In the genomic region with DNA sequence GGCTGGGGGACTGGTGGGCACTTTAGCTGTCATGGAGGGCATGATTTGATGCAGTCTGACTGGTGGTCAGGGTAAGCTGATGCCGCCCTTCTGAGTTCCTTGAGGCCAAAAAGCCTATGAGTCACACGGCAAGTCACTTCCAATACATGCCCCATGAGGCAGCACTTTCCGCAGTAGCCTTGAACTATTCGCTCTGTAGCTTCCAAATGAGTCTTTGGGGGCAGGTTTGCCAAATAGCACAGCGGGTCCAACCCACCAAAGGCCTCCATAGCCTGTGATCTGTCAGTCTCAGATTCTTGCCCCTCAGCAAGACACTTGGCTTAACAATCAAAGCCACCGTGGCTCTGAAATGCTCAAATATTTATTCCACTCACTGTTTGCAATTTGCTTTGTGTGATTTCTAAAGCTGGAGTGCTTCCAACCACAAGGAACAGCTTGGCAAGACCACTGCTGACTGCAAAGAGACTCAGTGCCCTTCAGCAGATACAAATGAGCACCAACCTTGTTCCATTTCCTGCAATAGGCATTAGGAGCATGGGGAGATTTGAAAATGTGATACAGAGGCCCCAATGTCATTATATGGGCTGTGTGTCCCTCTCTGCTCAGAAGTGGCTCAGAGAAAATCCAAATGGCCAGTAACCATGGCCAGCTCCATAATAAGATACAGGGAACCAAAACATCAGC, we compare ENCODE assay signal across 11 cellular contexts. TPM values are rescaled to one million over a fixed set of nuclear protein-coding genes. Genes with fewer than 3 reads are reported as not detected.
DNase-seq lines count a peak whose midpoint lies in the region; ATAC-seq and TF ChIP-seq lines count a peak whose summit lies in the region.
"Had no signal": no experiment of that assay in that cellular context is flagged by ENCODE, and none has a peak within 500 bp of the region (broad histone marks: within the 10 kb centered on the region; RNA-seq: fewer than 3 reads in every experiment).

No MANE protein-coding gene starts in this region.

- no peaks in the 10 kb centered on the region for H3K36me3 ChIP-seq in CD8-positive, alpha-beta memory T cell (ENCODE audit: insufficient read depth, low read length)
- H3K36me3 ChIP-seq: left ventricle myocardium inferior had no signal

- H3K27me3 ChIP-seq in CD8-positive, alpha-beta memory T cell (ENCODE audit: insufficient read depth, low read length, poor library complexity, severe bottlenecking), result no peaks in the 10 kb centered on the region

- no peak for ATAC-seq in GM21515 (IDR thresholded peaks at IDR 0.05; ENCODE audit: unreplicated experiment)

- H3K4me3 Mint-ChIP-seq in CD8-positive, alpha-beta memory T cell, result no peak overlapping the region
- H3K4me3 Mint-ChIP-seq: activated naive CD4-positive, alpha-beta T cell treated with anti-CD3 and anti-CD28 coated beads for 36 hours had no signal

- no peak overlapping the region for H3K27ac Mint-ChIP-seq in CD8-positive, alpha-beta memory T cell
- H3K27ac Mint-ChIP-seq: activated naive CD4-positive, alpha-beta T cell treated with anti-CD3 and anti-CD28 coated beads for 36 hours had no signal

- DNase-seq in H4 (ENCODE audit: low spot score) (peak; percentile 88), RPMI8226 (peak; percentile 26), fibroblast of the aortic adventitia (ENCODE audit: low read depth) (peak; percentile 6), retinal pigment epithelial cell (ENCODE audit: low read depth) (peak; percentile 87), iPS-NIHi11 (ENCODE audit: low spot score) (no peak)
- no peak for DNase-seq in activated naive CD4-positive, alpha-beta T cell treated with anti-CD3 and anti-CD28 coated beads, Interleukin-2, amount 50 U/mL, for 16 hours
- no peak for DNase-seq in CD8-positive, alpha-beta memory T cell
- DNase-seq: activated naive CD4-positive, alpha-beta T cell treated with anti-CD3 and anti-CD28 coated beads for 36 hours; left ventricle myocardium inferior; stimulated activated naive CD4-positive, alpha-beta T cell had no signal

- H3K27ac ChIP-seq in CD8-positive, alpha-beta memory T cell (ENCODE audit: low read depth, low read length), result no peak overlapping the region
- H3K27ac ChIP-seq: left ventricle myocardium inferior had no signal

- TF ChIP-seq CTCF in fibroblast of the aortic adventitia (IDR thresholded peaks at IDR 0.05; ENCODE audit: insufficient read depth, low read length) (no peak), retinal pigment epithelial cell (conservative IDR thresholded peaks at IDR 0.05; ENCODE audit: low read depth, low read length) (peak; percentile 31)

- no peaks in the 10 kb centered on the region for H3K36me3 Mint-ChIP-seq in CD8-positive, alpha-beta memory T cell

- no peaks in the 10 kb centered on the region for H3K9me3 ChIP-seq in CD8-positive, alpha-beta memory T cell (ENCODE audit: low read length)

- H3K4me1 ChIP-seq in CD8-positive, alpha-beta memory T cell (ENCODE audit: insufficient read depth, low read length), result no peaks in the 10 kb centered on the region
- H3K4me1 ChIP-seq: left ventricle myocardium inferior had no signal

- POLR2A ChIA-PET in CD8-positive, alpha-beta memory T cell (lab: Charles Lee), result no interaction called here

- H3K27me3 Mint-ChIP-seq in CD8-positive, alpha-beta memory T cell, result peaks cover 6 to 20% of the 10 kb centered on the region in 2 donors

- no peaks in the 10 kb centered on the region for H3K4me1 Mint-ChIP-seq in CD8-positive, alpha-beta memory T cell

- H3K9me3 Mint-ChIP-seq in CD8-positive, alpha-beta memory T cell, result peaks cover 0 to 7% (median 3%) of the 10 kb centered on the region in 5 donors
- H3K9me3 Mint-ChIP-seq: activated naive CD4-positive, alpha-beta T cell treated with anti-CD3 and anti-CD28 coated beads for 36 hours had no signal

- CTCF ChIA-PET in CD8-positive, alpha-beta memory T cell (lab: Charles Lee), result no interaction called here

- H3K4me3 ChIP-seq in fibroblast of the aortic adventitia (ENCODE audit: low read depth, low read length), result no peak overlapping the region
- H3K4me3 ChIP-seq in retinal pigment epithelial cell (ENCODE audit: low read length), result no peak overlapping the region
- H3K4me3 ChIP-seq in CD8-positive, alpha-beta memory T cell (ENCODE audit: low read length), result no peak overlapping the region
- H3K4me3 ChIP-seq: left ventricle myocardium inferior had no signal

RNA-seq across cellular contexts. Expression of a gene that starts 45.4 kb away (rescaled TPM):
- 0.10 and 0.68 TPM in 2 replicates for total RNA-seq in H4 (2014; rRNA removed; shearing (Covaris generic))
- total RNA-seq in fibroblast of the aortic adventitia (ENCODE audit: low replicate concordance), result not detected in 2 replicates
- total RNA-seq in CD8-positive, alpha-beta memory T cell, result not detected
- not detected for polyA plus RNA-seq in CD8-positive, alpha-beta memory T cell
- total RNA-seq: activated naive CD4-positive, alpha-beta T cell treated with anti-CD3 and anti-CD28 coated beads for 36 hours; left ventricle myocardium inferior had no signal

Comparison
In these comparisons a context has a peak if more than half of its experiments do, and no peak if none do; other contexts are left out.
1. DNase-seq: peak in H4 (single experiment), RPMI8226 (single experiment), fibroblast of the aortic adventitia (single experiment) and retinal pigment epithelial cell (single experiment); none in iPS-NIHi11 (single experiment), activated naive CD4-positive, alpha-beta T cell treated with anti-CD3 and anti-CD28 coated beads, Interleukin-2, amount 50 U/mL, for 16 hours (single experiment) and CD8-positive, alpha-beta memory T cell (0 of 5).